Comparison of ENCODE assay signal across 16 cellular contexts in the genomic region with DNA sequence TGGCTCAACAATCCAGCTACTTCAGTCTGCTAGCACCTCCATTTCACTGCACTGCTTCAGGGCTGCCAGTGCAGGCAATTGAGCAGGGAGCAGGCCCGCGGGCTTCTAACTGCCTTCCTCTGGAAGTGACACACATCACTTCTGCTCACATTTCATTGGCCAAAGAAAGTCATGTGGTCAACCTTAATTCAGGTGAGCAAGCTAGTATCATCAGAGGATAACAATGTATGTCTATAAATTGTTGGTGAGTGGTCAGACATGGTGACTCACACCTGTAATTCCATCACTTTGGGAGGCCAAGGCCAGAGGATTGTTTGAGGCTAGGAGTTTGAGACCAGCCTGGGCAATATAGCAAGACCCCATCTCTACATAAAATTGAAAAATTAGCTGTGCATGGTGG. TPM values are rescaled to one million over a fixed set of nuclear protein-coding genes. Genes with fewer than 3 reads are reported as not detected.
A peak's percentile ranks its signal among the peaks of the same experiment; 100 is the strongest.
DNase-seq lines count a peak whose midpoint lies in the region; ATAC-seq, FAIRE-seq and TF ChIP-seq lines count a peak whose summit lies in the region.
"Had no signal": no experiment of that assay in that cellular context is flagged by ENCODE, and none has a peak within 500 bp of the region (broad histone marks: within the 10 kb centered on the region; RNA-seq: fewer than 3 reads in every experiment).

No MANE protein-coding gene starts in this region.

- no peak overlapping the region for H3K4me3 ChIP-seq in bronchial epithelial cell (ENCODE audit: low read depth, low read length)
- H3K4me3 ChIP-seq: A549, GM23338 had no signal

- no peaks in the 10 kb centered on the region for H3K36me3 ChIP-seq in bronchial epithelial cell (ENCODE audit: control insufficient read depth, insufficient read depth, low read length)
- H3K36me3 ChIP-seq: BE2C had no signal

- peaks cover 3% of the 10 kb centered on the region for H3K27me3 ChIP-seq in bronchial epithelial cell (ENCODE audit: control insufficient read depth, insufficient read depth, low read length)
- H3K27me3 ChIP-seq: BE2C had no signal

- no peak for FAIRE-seq in bronchial epithelial cell (lab: Jason Lieb, UNC)
- FAIRE-seq: A549, G401.6, GM12892 had no signal

- ATAC-seq in HG02884 (IDR thresholded peaks at IDR 0.05; ENCODE audit: unreplicated experiment) = no peak
- ATAC-seq: A549, GM23338 had no signal

- no peak for TF ChIP-seq CTCF in bronchial epithelial cell (IDR thresholded peaks at IDR 0.05; ENCODE audit: insufficient read depth, low read length, severe bottlenecking)

- DNase-seq in HT1080 (ENCODE audit: low read depth) = peak; percentile 38
- peak; percentile 67 for DNase-seq in RKO (ENCODE audit: low spot score)
- peak; percentile 42 for DNase-seq in bronchial epithelial cell (ENCODE audit: low read depth)
- DNase-seq in activated CD4-positive, CD25-positive, alpha-beta regulatory T cell (lab: John Stamatoyannopoulos, UW) = no peak
- no peak for DNase-seq in HK-2 (ENCODE audit: unreplicated experiment)
- no peak for DNase-seq in ureter (ENCODE audit: low spot score)
- DNase-seq: BE2C; CD4-positive, alpha-beta memory T cell; DMS79; H7 had no signal

RNA-seq across cellular contexts. Expression of a gene that starts 22.3 kb away (rescaled TPM):
- total RNA-seq in HT1080 (2014; rRNA removed; shearing (Covaris generic)) = not detected in 2 replicates
- polyA plus RNA-seq in HT1080 (2015; cell fraction: cytosol; rRNA removed) = not detected in 2 replicates
- polyA plus RNA-seq in HT1080 (2015; cell fraction: nucleus; rRNA removed) = not detected in 2 replicates
- total RNA-seq in bronchial epithelial cell (not detected in 2 replicates), ureter (not detected)
- total RNA-seq: CD4-positive, alpha-beta memory T cell had no signal
- polyA plus RNA-seq: AG04450; CD4-positive, alpha-beta memory T cell had no signal

Comparison
In these comparisons a context has a peak if more than half of its experiments do, and no peak if none do; other contexts are left out.
1. DNase-seq: peak in HT1080 (single experiment), RKO (single experiment) and bronchial epithelial cell (single experiment); none in activated CD4-positive, CD25-positive, alpha-beta regulatory T cell (0 of 4), HK-2 (single experiment) and ureter (single experiment).